8 cellular contexts compared by ENCODE assay signal in the genomic region with DNA sequence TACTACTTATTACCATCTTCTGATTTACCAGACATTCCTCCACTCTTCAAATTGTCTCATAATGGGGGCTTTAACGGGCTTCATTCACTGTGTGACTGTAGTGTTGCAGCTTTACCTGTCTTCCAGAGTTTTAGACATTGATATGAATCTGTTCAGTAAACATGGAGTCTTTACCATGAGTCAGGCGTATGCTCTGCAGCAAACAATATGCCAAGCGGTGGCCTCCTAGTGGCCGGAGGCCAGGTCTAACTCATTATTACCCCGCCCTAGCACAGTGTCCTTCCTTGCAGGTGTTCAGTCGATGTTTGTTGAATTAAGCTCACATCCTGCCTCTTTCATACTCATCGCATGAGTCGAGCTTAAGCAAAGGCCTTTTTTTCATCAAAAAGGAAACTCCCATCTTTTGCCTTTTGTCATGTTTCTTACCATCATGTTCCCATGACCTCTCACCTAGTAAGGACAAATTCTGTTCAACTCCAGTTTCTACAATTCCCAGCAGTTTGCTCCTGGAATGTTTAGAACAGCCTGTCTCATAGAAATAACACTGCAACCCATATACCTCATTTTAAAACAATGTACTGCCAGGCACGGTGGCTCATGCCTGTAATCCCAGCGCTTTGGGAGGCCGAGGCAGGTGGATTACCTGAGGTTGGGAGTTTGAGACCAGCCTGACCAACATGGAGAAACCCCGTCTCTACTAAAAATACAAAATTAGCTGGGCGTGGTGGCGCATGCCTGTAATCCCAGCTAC.
DNase-seq lines count a peak whose midpoint lies in the region; ATAC-seq and TF ChIP-seq lines count a peak whose summit lies in the region.

No MANE protein-coding gene starts in this region.

- no peak overlapping the region for H2AFZ ChIP-seq in KMS-11 (ENCODE audit: low read depth)

- H4K20me1 ChIP-seq in KMS-11 (ENCODE audit: insufficient read depth): no peaks in the 10 kb centered on the region

- H3K9me3 ChIP-seq in muscle layer of colon (ENCODE audit: low read length): no peaks in the 10 kb centered on the region

- H3K27me3 ChIP-seq in KMS-11 (ENCODE audit: insufficient read depth, low read depth): no peaks in the 10 kb centered on the region
- H3K27me3 ChIP-seq in muscle layer of colon (ENCODE audit: control insufficient read depth in 1 of 2, insufficient read depth in 2 of 2, low read length in 2 of 2): no peaks in the 10 kb centered on the region

- no peak overlapping the region for H3K27ac ChIP-seq in KMS-11
- H3K27ac ChIP-seq in VCaP: no peak overlapping the region
- H3K27ac ChIP-seq in muscle layer of colon (ENCODE audit: low read depth, low read length): peak overlapping the region; percentile 93

- no peak overlapping the region for H3K4me2 ChIP-seq in KMS-11

- no peak for ATAC-seq in GM19395 (IDR thresholded peaks at IDR 0.05; ENCODE audit: unreplicated experiment)
- ATAC-seq in GM21717 (IDR thresholded peaks at IDR 0.05; ENCODE audit: unreplicated experiment): no peak

- H3K79me2 ChIP-seq in KMS-11 (ENCODE audit: insufficient read depth, low read depth): no peaks in the 10 kb centered on the region

- H3K9ac ChIP-seq in KMS-11 (no peak overlapping the region), muscle layer of colon (ENCODE audit: low read length) (no peak overlapping the region)

- DNase-seq in GM12865 (ENCODE audit: low read depth) (peak; percentile 88), choroid plexus epithelial cell (ENCODE audit: low read depth) (peak; percentile 94), anterior cingulate cortex (lab: John Stamatoyannopoulos, UW) (no peak)

- H3K4me1 ChIP-seq in KMS-11 (ENCODE audit: low read depth, poor library complexity, severe bottlenecking) (peaks cover 38% of the 10 kb centered on the region), muscle layer of colon (ENCODE audit: insufficient read depth, low read length) (peaks cover 39% of the 10 kb centered on the region)

- peak; percentile 63 for TF ChIP-seq CTCF in GM12865 (IDR thresholded peaks at IDR 0.05; ENCODE audit: insufficient read depth, low read depth, low read length, missing control alignments)
- peak; percentile 27; the same call in 1 of the 2 replicates for TF ChIP-seq CTCF in KMS-11 (conservative IDR thresholded peaks at IDR 0.05; ENCODE audit: low read depth, low read length)
- TF ChIP-seq CTCF in VCaP (conservative IDR thresholded peaks at IDR 0.05): 0 out of 2 replicates have a peak, but pooled peaks have one; percentile 21
- TF ChIP-seq CTCF in choroid plexus epithelial cell (conservative IDR thresholded peaks at IDR 0.05; ENCODE audit: low read depth, low read length): peak; percentile 77

- H3K36me3 ChIP-seq in KMS-11 (ENCODE audit: insufficient read depth) (no peaks in the 10 kb centered on the region), muscle layer of colon (ENCODE audit: insufficient read depth, low read length) (no peaks in the 10 kb centered on the region)

- no peak overlapping the region for H3K4me3 ChIP-seq in GM12865 (ENCODE audit: low read depth, low read length)
- no peak overlapping the region for H3K4me3 ChIP-seq in KMS-11 (IDR thresholded peaks at IDR 0.05; ENCODE audit: insufficient read depth, low read depth, low read length)
- no peak overlapping the region for H3K4me3 ChIP-seq in choroid plexus epithelial cell (ENCODE audit: low read depth, low read length)
- no peak overlapping the region for H3K4me3 ChIP-seq in muscle layer of colon (ENCODE audit: low read depth in 1 of 2, low read length in 2 of 2)

Comparison
In these comparisons a context has a peak if more than half of its experiments do, and no peak if none do; other contexts are left out.
1. DNase-seq: peak in GM12865 (single experiment) and choroid plexus epithelial cell (single experiment); none in anterior cingulate cortex (0 of 58).
2. CTCF ChIP-seq: peak in every context shown above with its lines; median percentile 77 in choroid plexus epithelial cell; 63 in GM12865; 27 in KMS-11; 21 in VCaP.